Comparison of ENCODE assay signal across 1 cellular context in the genomic region with DNA sequence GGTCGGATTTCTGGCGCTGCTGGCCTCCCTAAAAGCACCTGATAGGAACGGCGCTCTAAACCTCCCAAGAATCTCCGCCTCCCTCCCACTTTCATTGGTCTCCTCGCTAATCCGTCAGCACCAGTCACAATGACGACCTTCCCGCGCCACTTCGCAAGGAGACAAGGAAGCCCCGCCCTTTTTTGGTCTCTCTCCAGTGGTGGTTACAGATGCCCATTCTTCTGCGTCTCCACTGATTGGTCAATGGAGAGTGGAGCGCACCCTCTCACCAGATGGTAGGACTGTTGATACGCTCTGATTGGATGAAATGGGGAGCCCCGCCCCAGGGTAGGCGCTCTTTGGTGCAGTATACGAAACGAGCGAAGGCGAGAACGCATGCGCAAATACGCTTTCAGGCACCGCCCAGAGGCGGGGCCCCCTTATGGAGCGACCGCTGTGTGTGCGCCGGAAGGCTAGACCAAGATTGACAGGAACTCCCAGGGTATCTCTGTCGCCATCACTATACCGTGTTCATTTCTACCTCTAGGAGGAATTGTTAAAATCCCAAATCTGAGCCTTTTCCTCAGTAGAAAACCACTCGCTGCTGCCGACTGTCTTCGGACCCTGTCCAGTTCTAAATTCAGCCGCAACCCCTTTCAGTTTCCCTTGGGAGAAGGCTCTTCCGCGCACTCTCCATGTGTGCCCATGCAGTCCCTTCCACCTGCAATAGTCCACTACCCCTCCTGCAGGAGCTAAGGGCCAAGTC.
TF ChIP-seq lines count a peak whose summit lies in the region.

No MANE protein-coding gene starts in this region.

TF ChIP-seq in WTC11, 78 proteins besides CTCF, POLR2A, EP300 and RAD21 (continued from another document):
- TF ChIP-seq, protein P1, sequence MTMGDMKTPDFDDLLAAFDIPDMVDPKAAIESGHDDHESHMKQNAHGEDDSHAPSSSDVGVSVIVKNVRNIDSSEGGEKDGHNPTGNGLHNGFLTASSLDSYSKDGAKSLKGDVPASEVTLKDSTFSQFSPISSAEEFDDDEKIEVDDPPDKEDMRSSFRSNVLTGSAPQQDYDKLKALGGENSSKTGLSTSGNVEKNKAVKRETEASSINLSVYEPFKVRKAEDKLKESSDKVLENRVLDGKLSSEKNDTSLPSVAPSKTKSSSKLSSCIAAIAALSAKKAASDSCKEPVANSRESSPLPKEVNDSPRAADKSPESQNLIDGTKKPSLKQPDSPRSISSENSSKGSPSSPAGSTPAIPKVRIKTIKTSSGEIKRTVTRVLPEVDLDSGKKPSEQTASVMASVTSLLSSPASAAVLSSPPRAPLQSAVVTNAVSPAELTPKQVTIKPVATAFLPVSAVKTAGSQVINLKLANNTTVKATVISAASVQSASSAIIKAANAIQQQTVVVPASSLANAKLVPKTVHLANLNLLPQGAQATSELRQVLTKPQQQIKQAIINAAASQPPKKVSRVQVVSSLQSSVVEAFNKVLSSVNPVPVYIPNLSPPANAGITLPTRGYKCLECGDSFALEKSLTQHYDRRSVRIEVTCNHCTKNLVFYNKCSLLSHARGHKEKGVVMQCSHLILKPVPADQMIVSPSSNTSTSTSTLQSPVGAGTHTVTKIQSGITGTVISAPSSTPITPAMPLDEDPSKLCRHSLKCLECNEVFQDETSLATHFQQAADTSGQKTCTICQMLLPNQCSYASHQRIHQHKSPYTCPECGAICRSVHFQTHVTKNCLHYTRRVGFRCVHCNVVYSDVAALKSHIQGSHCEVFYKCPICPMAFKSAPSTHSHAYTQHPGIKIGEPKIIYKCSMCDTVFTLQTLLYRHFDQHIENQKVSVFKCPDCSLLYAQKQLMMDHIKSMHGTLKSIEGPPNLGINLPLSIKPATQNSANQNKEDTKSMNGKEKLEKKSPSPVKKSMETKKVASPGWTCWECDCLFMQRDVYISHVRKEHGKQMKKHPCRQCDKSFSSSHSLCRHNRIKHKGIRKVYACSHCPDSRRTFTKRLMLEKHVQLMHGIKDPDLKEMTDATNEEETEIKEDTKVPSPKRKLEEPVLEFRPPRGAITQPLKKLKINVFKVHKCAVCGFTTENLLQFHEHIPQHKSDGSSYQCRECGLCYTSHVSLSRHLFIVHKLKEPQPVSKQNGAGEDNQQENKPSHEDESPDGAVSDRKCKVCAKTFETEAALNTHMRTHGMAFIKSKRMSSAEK (CRISPR knock-in tag; IDR thresholded peaks at IDR 0.05; ENCODE audit: borderline replicate concordance): no peak
- TF ChIP-seq, protein P2, sequence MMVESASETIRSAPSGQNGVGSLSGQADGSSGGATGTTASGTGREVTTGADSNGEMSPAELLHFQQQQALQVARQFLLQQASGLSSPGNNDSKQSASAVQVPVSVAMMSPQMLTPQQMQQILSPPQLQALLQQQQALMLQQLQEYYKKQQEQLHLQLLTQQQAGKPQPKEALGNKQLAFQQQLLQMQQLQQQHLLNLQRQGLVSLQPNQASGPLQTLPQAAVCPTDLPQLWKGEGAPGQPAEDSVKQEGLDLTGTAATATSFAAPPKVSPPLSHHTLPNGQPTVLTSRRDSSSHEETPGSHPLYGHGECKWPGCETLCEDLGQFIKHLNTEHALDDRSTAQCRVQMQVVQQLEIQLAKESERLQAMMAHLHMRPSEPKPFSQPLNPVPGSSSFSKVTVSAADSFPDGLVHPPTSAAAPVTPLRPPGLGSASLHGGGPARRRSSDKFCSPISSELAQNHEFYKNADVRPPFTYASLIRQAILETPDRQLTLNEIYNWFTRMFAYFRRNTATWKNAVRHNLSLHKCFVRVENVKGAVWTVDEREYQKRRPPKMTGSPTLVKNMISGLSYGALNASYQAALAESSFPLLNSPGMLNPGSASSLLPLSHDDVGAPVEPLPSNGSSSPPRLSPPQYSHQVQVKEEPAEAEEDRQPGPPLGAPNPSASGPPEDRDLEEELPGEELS (CRISPR knock-in tag; IDR thresholded peaks at IDR 0.05): no peak
- TF ChIP-seq SP1 (CRISPR knock-in tag; conservative IDR thresholded peaks at IDR 0.05) (no peak; the same call in 1 of the 2 replicates), ZNF219 (CRISPR knock-in tag; IDR thresholded peaks at IDR 0.05; ENCODE audit: borderline replicate concordance) (no peak), SMAD4 (CRISPR knock-in tag; IDR thresholded peaks at IDR 0.05) (no peak)
